ENCODE assay signal across 8 cellular contexts in genomic region chr6:157274471-157275226, GRCh38. TPM values are rescaled to one million over a fixed set of nuclear protein-coding genes. Genes with fewer than 3 reads are reported as not detected.
A peak's percentile ranks its signal among the peaks of the same experiment; 100 is the strongest.
DNase-seq lines count a peak whose midpoint lies in the region; ATAC-seq and TF ChIP-seq lines count a peak whose summit lies in the region.

No MANE protein-coding gene starts in this region.

- peaks cover 17% of the 10 kb centered on the region for H3K4me1 ChIP-seq in lower lobe of right lung

- no peaks in the 10 kb centered on the region for H3K36me3 ChIP-seq in lower lobe of right lung

- H3K27me3 ChIP-seq in dorsolateral prefrontal cortex (no peaks in the 10 kb centered on the region), lower lobe of right lung (ENCODE audit: low read depth) (no peaks in the 10 kb centered on the region)

- peak overlapping the region in 58 of 59 donors; percentile 4 to 97 (median 86) for H3K27ac ChIP-seq in dorsolateral prefrontal cortex
- H3K27ac ChIP-seq in lower lobe of right lung: peak overlapping the region; percentile 80

- peak; percentile 75 for DNase-seq in Ammon's horn (ENCODE audit: low spot score)
- DNase-seq in NCI-H510A treated with DMSO at 0.1 percent for 48 hours (lab: John Stamatoyannopoulos, UW): peak; percentile 29
- peak; percentile 79 to 80 for DNase-seq in activated CD4-positive, alpha-beta T cell treated with anti-CD3 and anti-CD28 coated beads, Interleukin-2, amount 50 U/mL, for 48 hours
- peak in 9 of 10 donors; percentile 44 to 87 (median 57) for DNase-seq in dorsolateral prefrontal cortex
- DNase-seq in lower lobe of right lung: peak; percentile 85
- DNase-seq in stimulated activated CD4-positive, alpha-beta T cell treated with anti-CD3 and anti-CD28 coated beads, TNF-alpha, amount 100 ng/mL, for 24 hours (ENCODE audit: low read depth in 3 of 3): peak; percentile 60 to 75 (median 61)

- TF ChIP-seq CTCF in dorsolateral prefrontal cortex (IDR thresholded peaks at IDR 0.05 in 54 of 56, conservative IDR thresholded peaks at IDR 0.05 in 2 of 56; ENCODE audit: low read depth in 1 of 56, partially characterized antibody in 56 of 56) (peak in 54 of 56 donors; percentile 22 to 94 (median 74)), lower lobe of right lung (IDR thresholded peaks at IDR 0.05) (peak; percentile 75)

- intact Hi-C loops in dorsolateral prefrontal cortex (cut with DNase I) (loop anchor here (5.0 to 10.0 kb wide), 2 partner anchors 37 to 590 kb away; no protein-coding TSS in a partner anchor), lower lobe of right lung (cut with DNase I) (no loop called here)

- ATAC-seq in GM19043 (IDR thresholded peaks at IDR 0.05; ENCODE audit: low read depth, unreplicated experiment) (peak; percentile 90), HG03342 (IDR thresholded peaks at IDR 0.05; ENCODE audit: unreplicated experiment) (peak; percentile 94), lower lobe of right lung (peak; percentile 98 to 99)

- no peaks in the 10 kb centered on the region for H3K9me3 ChIP-seq in lower lobe of right lung

- H3K4me3 ChIP-seq in dorsolateral prefrontal cortex (peak overlapping the region; percentile 45 to 88 (median 72)), lower lobe of right lung (peak overlapping the region; percentile 75)

RNA-seq across cellular contexts. Expression of gene TMEM242, which starts 48.7 kb away (rescaled TPM):
- total RNA-seq in dorsolateral prefrontal cortex: 10 to 100 TPM; 10.7 to 28.5 (median 20.7) TPM
- 10.9 TPM for total RNA-seq in lower lobe of right lung

Comparison
In these comparisons a context has a peak if more than half of its experiments do, and no peak if none do; other contexts are left out.
1. Peak in every context shown above with its lines: DNase-seq, ATAC-seq, H3K4me3 ChIP-seq and H3K27ac ChIP-seq.
2. DNase-seq: peak in every context shown above with its lines; median percentile 85 in lower lobe of right lung; 80 in activated CD4-positive, alpha-beta T cell treated with anti-CD3 and anti-CD28 coated beads, Interleukin-2, amount 50 U/mL, for 48 hours; 75 in Ammon's horn; 61 in stimulated activated CD4-positive, alpha-beta T cell treated with anti-CD3 and anti-CD28 coated beads, TNF-alpha, amount 100 ng/mL, for 24 hours; 57 in dorsolateral prefrontal cortex; 29 in NCI-H510A treated with DMSO at 0.1 percent for 48 hours.